In the genomic region with DNA sequence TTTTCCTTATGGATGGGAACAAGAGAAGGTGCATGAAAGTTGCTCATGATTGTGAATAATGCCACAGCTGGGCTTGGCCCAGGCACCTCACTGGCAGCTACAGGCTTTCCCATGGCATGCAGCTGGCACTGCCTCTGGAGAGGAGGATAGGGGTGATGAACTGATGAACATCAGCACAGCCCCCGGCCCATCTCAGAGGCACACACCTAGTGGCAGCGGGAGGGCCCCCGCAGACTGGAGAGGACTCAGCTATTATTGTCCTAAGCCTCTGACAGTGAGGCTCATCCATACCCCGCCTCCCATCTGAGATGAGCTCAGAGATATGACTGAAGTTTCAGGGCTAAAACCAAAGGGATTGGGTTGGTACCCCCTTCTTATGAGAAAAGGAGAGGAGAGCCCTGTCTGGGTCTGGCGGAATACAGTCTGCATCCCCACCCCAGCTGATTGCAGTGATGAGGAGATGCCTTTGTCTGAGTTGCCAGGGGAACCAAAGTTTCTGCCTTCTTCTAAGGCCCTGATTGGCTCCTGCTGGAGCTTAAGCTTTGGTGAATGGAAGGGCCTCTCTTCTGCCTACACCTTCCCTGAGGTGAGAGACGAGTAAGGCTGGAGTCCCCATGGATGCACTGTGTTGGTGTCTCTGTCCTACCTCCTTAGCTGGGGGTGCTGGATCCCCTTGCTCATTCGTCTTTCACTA, we compare ENCODE assay signal across 24 cellular contexts.
"Had no signal": no experiment of that assay in that cellular context is flagged by ENCODE, and none has a peak within 500 bp of the region (broad histone marks: within the 10 kb centered on the region; RNA-seq: fewer than 3 reads in every experiment).

No MANE protein-coding gene starts in this region.

- DNase-seq: activated CD4-positive, alpha-beta memory T cell treated with anti-CD3 and anti-CD28 coated beads, Interleukin-2, amount 10 ng/mL, durations not matched to agents 7 days and 5 days; activated CD4-positive, alpha-beta T cell treated with anti-CD3 and anti-CD28 coated beads for 48 hours; activated CD4-positive, CD25-positive, alpha-beta regulatory T cell; activated CD8-positive, alpha-beta memory T cell treated with anti-CD3 and anti-CD28 coated beads, Interleukin-2, amount 10 ng/mL, durations not matched to agents 7 days and 5 days; activated naive CD4-positive, alpha-beta T cell treated with Interleukin-2 at 50 U/mL for 16 hours; activated naive CD8-positive, alpha-beta T cell treated with anti-CD3 and anti-CD28 coated beads, Interleukin-2, amount 10 ng/mL, durations not matched to agents 7 days and 5 days; activated T-cell treated with anti-CD3 and anti-CD28 coated beads, Interleukin-2, amount 50 U/mL, for 1 hour; effector memory CD8-positive, alpha-beta T cell; foreskin fibroblast; left cardiac atrium; naive thymus-derived CD8-positive, alpha-beta T cell; stimulated activated CD4-positive, alpha-beta T cell treated with anti-CD3 and anti-CD28 coated beads, Interleukin-12 subunit alpha, Interleukin-12 subunit beta, amount 100 ng/mL, for 4 hours; stimulated activated CD4-positive, alpha-beta T cell treated with anti-CD3 and anti-CD28 coated beads, Interleukin-1b, Interleukin-23, amount 100 ng/mL, for 48 hours; stimulated activated CD8-positive, alpha-beta memory T cell treated with anti-CD3 and anti-CD28 coated beads, Interleukin-4, amount 100 ng/mL, for 48 hours; stimulated activated naive CD4-positive, alpha-beta T cell; T-helper 9 cell; tibial artery had no signal

- H3K36me3 Mint-ChIP-seq: activated CD8-positive, alpha-beta memory T cell treated with anti-CD3 and anti-CD28 coated beads, Interleukin-2, amount 10 ng/mL, durations not matched to agents 7 days and 5 days; activated naive CD8-positive, alpha-beta T cell treated with anti-CD3 and anti-CD28 coated beads, Interleukin-2, amount 10 ng/mL, durations not matched to agents 7 days and 5 days; naive thymus-derived CD8-positive, alpha-beta T cell had no signal

- H2AFZ ChIP-seq: hepatocyte had no signal

- ATAC-seq: activated CD8-positive, alpha-beta memory T cell treated with anti-CD3 and anti-CD28 coated beads, Interleukin-2, amount 10 ng/mL, durations not matched to agents 7 days and 5 days; effector memory CD8-positive, alpha-beta T cell; left cardiac atrium; naive thymus-derived CD8-positive, alpha-beta T cell had no signal

- H3K4me3 ChIP-seq: cardiac muscle cell, hepatocyte, tibial artery had no signal

- H3K4me3 Mint-ChIP-seq: activated CD4-positive, alpha-beta memory T cell treated with anti-CD3 and anti-CD28 coated beads, Interleukin-2, amount 10 ng/mL, durations not matched to agents 7 days and 5 days; activated CD8-positive, alpha-beta memory T cell treated with anti-CD3 and anti-CD28 coated beads, Interleukin-2, amount 10 ng/mL, durations not matched to agents 7 days and 5 days; activated naive CD8-positive, alpha-beta T cell treated with anti-CD3 and anti-CD28 coated beads, Interleukin-2, amount 10 ng/mL, durations not matched to agents 7 days and 5 days; dendritic cell treated with granulocyte-macrophage colony-stimulating factor and Interleukin-4, amounts not matched to agents 40 ng/mL and 50 ng/mL, for 4 days; effector memory CD8-positive, alpha-beta T cell; naive thymus-derived CD8-positive, alpha-beta T cell had no signal

- FAIRE-seq: islet of Langerhans, urothelium cell line had no signal

- H3K9me3 ChIP-seq: neutrophil, tibial artery had no signal

- H3K4me2 ChIP-seq: hepatocyte had no signal

- H3K9me3 Mint-ChIP-seq: activated CD4-positive, alpha-beta memory T cell treated with anti-CD3 and anti-CD28 coated beads, Interleukin-2, amount 10 ng/mL, durations not matched to agents 7 days and 5 days; activated naive CD8-positive, alpha-beta T cell treated with anti-CD3 and anti-CD28 coated beads, Interleukin-2, amount 10 ng/mL, durations not matched to agents 7 days and 5 days; activated T-helper 2 cell treated with anti-CD3 and anti-CD28 coated beads, Interferon-gamma antibody, Interleukin-2, Interleukin-4, amounts not matched to agents 10 μg/mL and 5 μg/mL and 100 μg/mL, durations not matched to agents 14 hours and 24 hours and 36 hours; dendritic cell treated with granulocyte-macrophage colony-stimulating factor and Interleukin-4, amounts not matched to agents 40 ng/mL and 50 ng/mL, for 4 days; effector memory CD8-positive, alpha-beta T cell; naive thymus-derived CD8-positive, alpha-beta T cell had no signal

- H3K27me3 ChIP-seq: cardiac muscle cell, hepatocyte, neutrophil, tibial artery had no signal

- H3K27ac Mint-ChIP-seq: activated CD4-positive, alpha-beta memory T cell treated with anti-CD3 and anti-CD28 coated beads, Interleukin-2, amount 10 ng/mL, durations not matched to agents 7 days and 5 days; activated CD8-positive, alpha-beta memory T cell treated with anti-CD3 and anti-CD28 coated beads, Interleukin-2, amount 10 ng/mL, durations not matched to agents 7 days and 5 days; activated naive CD8-positive, alpha-beta T cell treated with anti-CD3 and anti-CD28 coated beads, Interleukin-2, amount 10 ng/mL, durations not matched to agents 7 days and 5 days; activated T-helper 2 cell treated with anti-CD3 and anti-CD28 coated beads, Interferon-gamma antibody, Interleukin-2, Interleukin-4, amounts not matched to agents 10 μg/mL and 5 μg/mL and 100 μg/mL, durations not matched to agents 14 hours and 24 hours and 36 hours; dendritic cell treated with granulocyte-macrophage colony-stimulating factor and Interleukin-4, amounts not matched to agents 40 ng/mL and 50 ng/mL, for 4 days; effector memory CD8-positive, alpha-beta T cell; naive thymus-derived CD8-positive, alpha-beta T cell had no signal

- H3K27ac ChIP-seq: cardiac muscle cell, hepatocyte, neutrophil, tibial artery had no signal

- H3K36me3 ChIP-seq: cardiac muscle cell, neutrophil, tibial artery had no signal

- H3K4me1 Mint-ChIP-seq: activated CD4-positive, alpha-beta memory T cell treated with anti-CD3 and anti-CD28 coated beads, Interleukin-2, amount 10 ng/mL, durations not matched to agents 7 days and 5 days; activated CD8-positive, alpha-beta memory T cell treated with anti-CD3 and anti-CD28 coated beads, Interleukin-2, amount 10 ng/mL, durations not matched to agents 7 days and 5 days; activated naive CD8-positive, alpha-beta T cell treated with anti-CD3 and anti-CD28 coated beads, Interleukin-2, amount 10 ng/mL, durations not matched to agents 7 days and 5 days; naive thymus-derived CD8-positive, alpha-beta T cell had no signal
